In genomic region chr3:177906573-177907229, GRCh38 we compare ENCODE assay signal across 14 cellular contexts.
A peak's percentile ranks its signal among the peaks of the same experiment; 100 is the strongest.
DNase-seq lines count a peak whose midpoint lies in the region; ATAC-seq and TF ChIP-seq lines count a peak whose summit lies in the region.
"Had no signal": no experiment of that assay in that cellular context is flagged by ENCODE, and none has a peak within 500 bp of the region (broad histone marks: within the 10 kb centered on the region; RNA-seq: fewer than 3 reads in every experiment).

No MANE protein-coding gene starts in this region.

- H3K9me3 Mint-ChIP-seq in Calu3 (ENCODE audit: low read depth, unreplicated experiment) (peaks cover 3% of the 10 kb centered on the region), osteocyte (ENCODE audit: unreplicated experiment) (peaks cover 17% of the 10 kb centered on the region)
- H3K9me3 Mint-ChIP-seq in activated naive CD8-positive, alpha-beta T cell treated with anti-CD3 and anti-CD28 coated beads for 36 hours = peaks cover 2% of the 10 kb centered on the region

- H2AFZ ChIP-seq in fibroblast of lung (ENCODE audit: low read length) = no peak overlapping the region

- H3K4me3 ChIP-seq in SJSA1 (no peak overlapping the region), fibroblast of lung (replicated peaks in 1 of 4; ENCODE audit: control extremely low read depth in 1 of 4, insufficient read depth in 1 of 4, low read depth in 3 of 4, low read length in 4 of 4) (no peak overlapping the region), mucosa of descending colon (no peak overlapping the region)
- H3K4me3 ChIP-seq: SK-N-MC had no signal

- H3K4me1 Mint-ChIP-seq in Calu3 (ENCODE audit: low read depth, unreplicated experiment) (peaks cover 26% of the 10 kb centered on the region), osteocyte (ENCODE audit: unreplicated experiment) (peaks cover 48% of the 10 kb centered on the region)
- H3K4me1 Mint-ChIP-seq in activated naive CD8-positive, alpha-beta T cell treated with anti-CD3 and anti-CD28 coated beads for 36 hours = no peaks in the 10 kb centered on the region

- no peaks in the 10 kb centered on the region for H4K20me1 ChIP-seq in fibroblast of lung (ENCODE audit: control insufficient read depth, extremely low read depth, insufficient read depth, low read length)

- H3K4me1 ChIP-seq in SJSA1 (replicated peaks) (peaks cover 33% of the 10 kb centered on the region), fibroblast of lung (ENCODE audit: control insufficient read depth, extremely low read depth, insufficient read depth, low read length) (peaks cover 19% of the 10 kb centered on the region), mucosa of descending colon (ENCODE audit: low read depth) (no peaks in the 10 kb centered on the region)

- no peak for DNase-seq in Calu3
- no peak for DNase-seq in SJSA1 (ENCODE audit: low read depth in 1 of 2, low spot score in 2 of 2)
- DNase-seq in fibroblast of lung (ENCODE audit: low read depth in 2 of 2) = peak in 1 of 2 donors; percentile 56
- no peak for DNase-seq in osteocyte (ENCODE audit: extremely low spot score, unreplicated experiment)
- no peak for DNase-seq in activated naive CD8-positive, alpha-beta T cell treated with anti-CD3 and anti-CD28 coated beads for 36 hours
- DNase-seq in SK-N-DZ (ENCODE audit: low spot score) = no peak
- no peak for DNase-seq in mucosa of descending colon
- no peak for DNase-seq in effector CD8-positive, alpha-beta T cell (lab: John Stamatoyannopoulos, UW)
- DNase-seq: AML-193, DND-41, NCI-H2029, WERI-Rb-1 had no signal

- intact Hi-C loops in Calu3 (cut with micrococcal nuclease; ENCODE audit: unreplicated experiment) (loop anchor here (2.0 to 5.0 kb wide), 2 partner anchors 72 to 384 kb away; no protein-coding TSS in a partner anchor), mucosa of descending colon (cut with DNase I, micrococcal nuclease) (no loop called here)

- H3K27ac ChIP-seq in SJSA1 = peak overlapping the region; percentile 85
- peak overlapping the region; percentile 55 for H3K27ac ChIP-seq in fibroblast of lung (ENCODE audit: insufficient read depth, low read length)
- H3K27ac ChIP-seq: epithelial cell of prostate, SK-N-MC, WERI-Rb-1 had no signal

- no peak overlapping the region for H3K9ac ChIP-seq in fibroblast of lung (ENCODE audit: insufficient read depth, low read length)

- H3K36me3 ChIP-seq in SJSA1 (no peaks in the 10 kb centered on the region), fibroblast of lung (ENCODE audit: control insufficient read depth, insufficient read depth, low read length) (no peaks in the 10 kb centered on the region), mucosa of descending colon (ENCODE audit: low read depth) (no peaks in the 10 kb centered on the region)
- H3K36me3 ChIP-seq: WERI-Rb-1 had no signal

- TF ChIP-seq CTCF in Calu3 (IDR thresholded peaks at IDR 0.05; ENCODE audit: unreplicated experiment) = no peak
- TF ChIP-seq CTCF in fibroblast of lung (conservative IDR thresholded peaks at IDR 0.05 in 1 of 2, IDR thresholded peaks at IDR 0.05 in 1 of 2; ENCODE audit: low read depth in 1 of 2, low read length in 2 of 2) = no peak
- no peak for TF ChIP-seq CTCF in osteocyte (IDR thresholded peaks at IDR 0.05)
- no peak for TF ChIP-seq CTCF in mucosa of descending colon (IDR thresholded peaks at IDR 0.05)

- H3K27me3 Mint-ChIP-seq in Calu3 (ENCODE audit: unreplicated experiment) = no peaks in the 10 kb centered on the region
- H3K27me3 Mint-ChIP-seq in osteocyte (ENCODE audit: unreplicated experiment) = no peaks in the 10 kb centered on the region
- H3K27me3 Mint-ChIP-seq in activated naive CD8-positive, alpha-beta T cell treated with anti-CD3 and anti-CD28 coated beads for 36 hours = no peaks in the 10 kb centered on the region

- no peaks in the 10 kb centered on the region for H3K79me2 ChIP-seq in fibroblast of lung (ENCODE audit: control insufficient read depth, insufficient read depth, low read length)

- CTCF ChIA-PET in Calu3 (lab: Charles Lee) = interaction anchor here (0.8 to 1.8 kb wide), 4 partner anchors 22 to 400 kb away, joined by 3 read pairs; no protein-coding TSS in a partner anchor

- H3K27me3 ChIP-seq in SJSA1 (replicated peaks) = no peaks in the 10 kb centered on the region
- H3K27me3 ChIP-seq in fibroblast of lung (ENCODE audit: control insufficient read depth, insufficient read depth, low read length) = no peaks in the 10 kb centered on the region

- no peaks in the 10 kb centered on the region for H3K36me3 Mint-ChIP-seq in Calu3 (ENCODE audit: insufficient read depth, unreplicated experiment)
- H3K36me3 Mint-ChIP-seq in osteocyte (ENCODE audit: unreplicated experiment) = peaks cover 3% of the 10 kb centered on the region
- peaks cover 2% of the 10 kb centered on the region for H3K36me3 Mint-ChIP-seq in activated naive CD8-positive, alpha-beta T cell treated with anti-CD3 and anti-CD28 coated beads for 36 hours

- H3K9me3 ChIP-seq in SJSA1 (replicated peaks) (no peaks in the 10 kb centered on the region), fibroblast of lung (ENCODE audit: control insufficient read depth, insufficient read depth, low read depth, low read length) (no peaks in the 10 kb centered on the region), mucosa of descending colon (no peaks in the 10 kb centered on the region)

- peak overlapping the region; percentile 1 for H3K4me2 ChIP-seq in fibroblast of lung (ENCODE audit: extremely low read depth, insufficient read depth, low read length)

- BruUV-seq in Calu3 (replicated peaks; lab: Mats Ljungman, UMichigan) = no TSS peak

- H3K4me3 Mint-ChIP-seq in Calu3 (ENCODE audit: low read depth, unreplicated experiment) (no peak overlapping the region), osteocyte (ENCODE audit: unreplicated experiment) (no peak overlapping the region)
- no peak overlapping the region for H3K4me3 Mint-ChIP-seq in activated naive CD8-positive, alpha-beta T cell treated with anti-CD3 and anti-CD28 coated beads for 36 hours

- peak overlapping the region; percentile 36 for H3K27ac Mint-ChIP-seq in Calu3 (ENCODE audit: unreplicated experiment)
- H3K27ac Mint-ChIP-seq in osteocyte (ENCODE audit: unreplicated experiment) = peak overlapping the region; percentile 86
- H3K27ac Mint-ChIP-seq in activated naive CD8-positive, alpha-beta T cell treated with anti-CD3 and anti-CD28 coated beads for 36 hours = no peak overlapping the region

- ATAC-seq in mucosa of descending colon = no peak
